In the genomic region with DNA sequence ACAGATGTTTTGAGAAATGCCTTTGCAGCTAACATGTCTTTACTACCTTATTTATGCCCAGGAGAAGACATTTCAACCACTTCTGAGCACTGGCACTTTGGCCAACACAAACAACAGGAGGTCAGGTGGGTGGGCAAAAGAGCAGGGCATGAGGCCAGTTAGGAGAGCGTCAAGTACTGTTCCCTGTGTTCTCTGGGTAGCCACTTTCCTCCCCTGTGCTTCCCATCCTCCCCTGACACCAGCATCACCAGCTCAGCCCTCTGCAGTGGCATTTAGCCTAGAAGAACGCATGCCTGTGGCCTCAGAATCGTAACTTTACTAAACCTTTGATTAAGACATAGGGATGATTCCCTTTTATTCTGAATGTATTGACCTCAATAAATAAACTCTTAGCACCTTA, we compare ENCODE assay signal across 9 cellular contexts. TPM values are rescaled to one million over a fixed set of nuclear protein-coding genes. Genes with fewer than 3 reads are reported as not detected.
A peak's percentile ranks its signal among the peaks of the same experiment; 100 is the strongest.
DNase-seq lines count a peak whose midpoint lies in the region; ATAC-seq and TF ChIP-seq lines count a peak whose summit lies in the region.
"Had no signal": no experiment of that assay in that cellular context is flagged by ENCODE, and none has a peak within 500 bp of the region (broad histone marks: within the 10 kb centered on the region; RNA-seq: fewer than 3 reads in every experiment).

No MANE protein-coding gene starts in this region.

- H3K27ac Mint-ChIP-seq in activated naive CD4-positive, alpha-beta T cell treated with anti-CD3 and anti-CD28 coated beads, Interleukin-2, amount 10 ng/mL, durations not matched to agents 7 days and 5 days = peak overlapping the region; percentile 98
- peak overlapping the region; percentile 91 for H3K27ac Mint-ChIP-seq in activated naive CD8-positive, alpha-beta T cell

- H3K4me1 ChIP-seq in thyroid gland = peaks cover 76 to 82% of the 10 kb centered on the region in 2 donors

- no peak for ATAC-seq in GM18861 (IDR thresholded peaks at IDR 0.05; ENCODE audit: unreplicated experiment)

- DNase-seq in activated naive CD4-positive, alpha-beta T cell treated with anti-CD3 and anti-CD28 coated beads, Interleukin-2, amount 10 ng/mL, durations not matched to agents 7 days and 5 days = no peak
- DNase-seq in activated naive CD4-positive, alpha-beta T cell (lab: John Stamatoyannopoulos, UW) = no peak
- DNase-seq in midbrain (lab: John Stamatoyannopoulos, UW) (peak; percentile 26), thyroid gland (peak; percentile 74 to 78), head of caudate nucleus (no peak)
- DNase-seq in stimulated activated naive CD4-positive, alpha-beta T cell (lab: John Stamatoyannopoulos, UW) = no peak
- DNase-seq: cortex of kidney had no signal

- H3K9me3 Mint-ChIP-seq in activated naive CD4-positive, alpha-beta T cell treated with anti-CD3 and anti-CD28 coated beads, Interleukin-2, amount 10 ng/mL, durations not matched to agents 7 days and 5 days = no peaks in the 10 kb centered on the region
- H3K9me3 Mint-ChIP-seq in activated naive CD8-positive, alpha-beta T cell (ENCODE audit: low read depth) = no peaks in the 10 kb centered on the region

- H3K27me3 ChIP-seq in thyroid gland = no peaks in the 10 kb centered on the region

- no peak overlapping the region for H3K4me3 ChIP-seq in thyroid gland (replicated peaks in 1 of 3)

- peaks cover 1% of the 10 kb centered on the region for H3K36me3 Mint-ChIP-seq in activated naive CD4-positive, alpha-beta T cell treated with anti-CD3 and anti-CD28 coated beads, Interleukin-2, amount 10 ng/mL, durations not matched to agents 7 days and 5 days
- no peaks in the 10 kb centered on the region for H3K36me3 Mint-ChIP-seq in activated naive CD8-positive, alpha-beta T cell

- peak overlapping the region; percentile 67 for H3K4me3 Mint-ChIP-seq in activated naive CD4-positive, alpha-beta T cell treated with anti-CD3 and anti-CD28 coated beads, Interleukin-2, amount 10 ng/mL, durations not matched to agents 7 days and 5 days
- H3K4me3 Mint-ChIP-seq in activated naive CD8-positive, alpha-beta T cell = peak overlapping the region; percentile 79

- TF ChIP-seq POLR2A in thyroid gland (IDR thresholded peaks at IDR 0.05) = peak in 1 of 2 donors; percentile 34

- H3K27ac ChIP-seq in thyroid gland = peak overlapping the region; percentile 85 to 97 (median 93)

- H3K36me3 ChIP-seq in thyroid gland = no peaks in the 10 kb centered on the region

- 32 to 35% methylated on average over 3 of the region's 3 CpGs for WGBS in thyroid gland, 2 donors

- TF ChIP-seq CTCF in thyroid gland (IDR thresholded peaks at IDR 0.05) = no peak

- H3K27me3 Mint-ChIP-seq in activated naive CD4-positive, alpha-beta T cell treated with anti-CD3 and anti-CD28 coated beads, Interleukin-2, amount 10 ng/mL, durations not matched to agents 7 days and 5 days = peaks cover 4% of the 10 kb centered on the region
- H3K27me3 Mint-ChIP-seq in activated naive CD8-positive, alpha-beta T cell = no peaks in the 10 kb centered on the region

- no peaks in the 10 kb centered on the region for H3K9me3 ChIP-seq in thyroid gland

- CTCF ChIA-PET in activated naive CD4-positive, alpha-beta T cell treated with anti-CD3 and anti-CD28 coated beads, Interleukin-2, amount 10 ng/mL, durations not matched to agents 7 days and 5 days (lab: Charles Lee) = interaction anchor here (1.3 to 9.9 kb wide), 5 partner anchors 12 to 51 kb away, joined by 4 to 189 read pairs (median 63); a partner anchor contains a TSS

- peaks cover 95% of the 10 kb centered on the region for H3K4me1 Mint-ChIP-seq in activated naive CD4-positive, alpha-beta T cell treated with anti-CD3 and anti-CD28 coated beads, Interleukin-2, amount 10 ng/mL, durations not matched to agents 7 days and 5 days
- H3K4me1 Mint-ChIP-seq in activated naive CD8-positive, alpha-beta T cell (ENCODE audit: low read depth) = peaks cover 95% of the 10 kb centered on the region

- intact Hi-C loops in thyroid gland (cut with DNase I) = no loop called here
- intact Hi-C loops in head of caudate nucleus (cut with DNase I) = no loop called here

RNA-seq across cellular contexts. Expression of a gene that starts 18.3 kb away (rescaled TPM):
- total RNA-seq in thyroid gland = 10 to 100 TPM; 41.9 to 82.1 (median 51.9) TPM

RNA-seq across cellular contexts. Expression of a gene that starts 27.3 kb away (rescaled TPM):
- total RNA-seq in thyroid gland = 100 to 1,000 TPM in 3 of 4 donors, 10 to 100 TPM in 1; 67.7 to 173 (median 111) TPM

Comparison
In these comparisons a context has a peak if more than half of its experiments do, and no peak if none do; other contexts are left out.
1. DNase-seq: peak in midbrain (single experiment) and thyroid gland (2 of 2); none in activated naive CD4-positive, alpha-beta T cell treated with anti-CD3 and anti-CD28 coated beads, Interleukin-2, amount 10 ng/mL, durations not matched to agents 7 days and 5 days (single experiment), activated naive CD4-positive, alpha-beta T cell (0 of 4), head of caudate nucleus (0 of 42) and stimulated activated naive CD4-positive, alpha-beta T cell (0 of 6).